In the genomic region with DNA sequence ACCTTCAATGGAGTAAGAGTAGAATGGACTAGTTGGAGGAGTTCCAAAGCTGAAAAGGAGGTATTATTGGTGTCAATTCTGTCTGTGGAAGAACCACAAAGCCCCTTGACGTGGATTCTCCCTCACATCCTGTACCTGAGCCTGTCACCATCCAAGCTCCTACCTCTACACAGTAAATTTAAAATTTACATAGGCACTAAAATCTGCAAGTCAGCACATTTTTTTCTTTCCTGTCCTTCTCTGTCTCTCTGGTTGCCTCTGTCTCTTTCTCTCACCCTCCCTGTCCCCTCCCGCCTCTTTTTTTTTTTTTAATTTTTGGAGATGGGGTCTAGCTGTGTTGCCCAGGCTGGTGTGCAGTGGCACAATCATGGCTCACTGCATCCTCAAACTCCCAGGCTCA, we compare ENCODE assay signal across 5 cellular contexts.
DNase-seq lines count a peak whose midpoint lies in the region; ATAC-seq, FAIRE-seq and TF ChIP-seq lines count a peak whose summit lies in the region.
"Not testable (repeated sequence)": the region's sequence is repeated elsewhere in the genome, so short reads cannot be mapped to it uniquely, and the experiment has no call there.

No MANE protein-coding gene starts in this region.

- not testable (repeated sequence) for H3K4me2 ChIP-seq in A549; IMR-90 (ENCODE audit: low read depth, low read length); K562 (ENCODE audit: insufficient read depth, low read length); H1 (ENCODE audit: insufficient read depth in 1 of 2, low read depth in 2 of 2, low read length in 2 of 2); HepG2 (ENCODE audit: low read depth, low read length)

- not testable (repeated sequence) for H3K56ac ChIP-seq in IMR-90 (ENCODE audit: extremely low read depth, insufficient read depth, low read length); H1 (replicated peaks; ENCODE audit: insufficient read length, low read depth, low read length)

- not testable (repeated sequence) for H4K8ac ChIP-seq in IMR-90 (ENCODE audit: low read depth in 2 of 2, low read length in 2 of 2); H1 (ENCODE audit: extremely low read depth, insufficient read depth, low read length)

- not testable (repeated sequence) for H3K23me2 ChIP-seq in H1 (ENCODE audit: low read depth, low read length)

- WGBS in A549 (ENCODE audit: missing lambda C conversion rate), result 14% methylated on average over 2 of the region's 2 CpGs
- no CpG with 5 or more reads among the region's 2 CpGs for WGBS in IMR-90 (ENCODE audit: extremely low coverage in 2 of 2, insufficient read length in 1 of 2), 2 experiments
- WGBS in K562 (ENCODE audit: insufficient coverage, low coverage, missing lambda C conversion rate), result 0% methylated on average over 1 of the region's 2 CpGs
- 87% methylated on average over 1 of the region's 2 CpGs; no CpG with 5 or more reads in 1 of the 2 experiments for WGBS in H1 (ENCODE audit: extremely low coverage in 1 of 2, insufficient coverage in 1 of 2, insufficient read length in 1 of 2, insufficient replicate concordance in 2 of 2, low coverage in 1 of 2, low lambda C conversion rate in 2 of 2, missing lambda C conversion rate in 1 of 2), 2 experiments
- 3% methylated on average over 2 of the region's 2 CpGs for WGBS in HepG2 (ENCODE audit: low lambda C conversion rate)

- not testable (repeated sequence) for H3K27ac ChIP-seq in A549; IMR-90 (ENCODE audit: insufficient read depth, low read length); K562 (ENCODE audit: extremely low read depth, low read depth, low read length); H1 (ENCODE audit: low read depth, low read length); HepG2 (ENCODE audit: extremely low read length, insufficient read depth, low read length)

- not testable (repeated sequence) for TF ChIP-seq RAD21 in A549 (conservative IDR thresholded peaks at IDR 0.05 in 1 of 2, IDR thresholded peaks at IDR 0.05 in 1 of 2); IMR-90 (IDR thresholded peaks at IDR 0.05; ENCODE audit: low read length); K562 (CRISPR knock-in tag; conservative IDR thresholded peaks at IDR 0.05 in 1 of 2, IDR thresholded peaks at IDR 0.05 in 1 of 2); H1 (IDR thresholded peaks at IDR 0.05 in 1 of 2, conservative IDR thresholded peaks at IDR 0.05 in 1 of 2; ENCODE audit: low read depth in 2 of 2, low read length in 2 of 2); HepG2 (CRISPR knock-in tag; IDR thresholded peaks at IDR 0.05)

- not testable (repeated sequence) for TF ChIP-seq CTCF in A549 (IDR thresholded peaks at IDR 0.05); IMR-90 (conservative IDR thresholded peaks at IDR 0.05; ENCODE audit: low read depth, low read length); K562 (IDR thresholded peaks at IDR 0.05 in 2 of 3, conservative IDR thresholded peaks at IDR 0.05 in 1 of 3; ENCODE audit: insufficient read depth in 2 of 3, low read depth in 1 of 3, low read length in 3 of 3); H1 (IDR thresholded peaks at IDR 0.05; ENCODE audit: control extremely low read depth in 1 of 3, insufficient read depth in 1 of 3, low read depth in 1 of 3, low read length in 3 of 3); HepG2 (CRISPR knock-in tag; IDR thresholded peaks at IDR 0.05)

- not testable (repeated sequence) for H3K18ac ChIP-seq in IMR-90 (ENCODE audit: low read depth, low read length); H1 (ENCODE audit: extremely low read depth, low read length)

- not testable (repeated sequence) for H3K9me1 ChIP-seq in IMR-90 (ENCODE audit: insufficient read depth, low read length); K562 (ENCODE audit: control insufficient read depth, insufficient read depth, low read length)

- H3K27me3 ChIP-seq in IMR-90 (ENCODE audit: control insufficient read depth, insufficient read depth, low read length); K562 (ENCODE audit: control insufficient read depth in 2 of 2, insufficient read depth in 2 of 2, low read length in 2 of 2); H1 (replicated peaks in 1 of 4; ENCODE audit: control insufficient read depth in 3 of 4, extremely low read depth in 1 of 4, insufficient read depth in 3 of 4, low read length in 3 of 4); HepG2 (ENCODE audit: control insufficient read depth in 1 of 2, insufficient read depth in 2 of 2, low read length in 2 of 2): not testable (repeated sequence)

- H4K5ac ChIP-seq in IMR-90 (ENCODE audit: low read depth, low read length); H1 (ENCODE audit: insufficient read length, low read depth, low read length): not testable (repeated sequence)

- POLR2A ChIA-PET in A549 (lab: Yijun Ruan, JAX); IMR-90 (lab: Charles Lee; ENCODE audit: unreplicated experiment); K562 (lab: Yijun Ruan, JAX); H1 (lab: Charles Lee; ENCODE audit: partially characterized antibody); HepG2 (lab: Yijun Ruan, JAX): not testable (repeated sequence)

- H2AK5ac ChIP-seq in IMR-90 (ENCODE audit: low read depth, low read length); H1 (ENCODE audit: low read depth, low read length): not testable (repeated sequence)

- H4K91ac ChIP-seq in IMR-90 (ENCODE audit: insufficient read depth, low read depth, low read length); H1 (replicated peaks; ENCODE audit: insufficient read length, low read length): not testable (repeated sequence)

- H3K14ac ChIP-seq in IMR-90 (replicated peaks; ENCODE audit: low read depth, low read length); H1 (ENCODE audit: insufficient read length): not testable (repeated sequence)

- not testable (repeated sequence) for DNase-seq in A549 (ENCODE audit: low read depth in 1 of 2, low spot score in 1 of 2); IMR-90; K562 (ENCODE audit: extremely low read depth in 1 of 4, low spot score in 3 of 4); H1 (ENCODE audit: low read depth in 1 of 2, low spot score in 2 of 2); HepG2 (ENCODE audit: low spot score)

- H2AFZ ChIP-seq in IMR-90 (replicated peaks; ENCODE audit: low read length, poor library complexity); K562 (ENCODE audit: low read depth, low read length); H1 (ENCODE audit: low read length); HepG2 (ENCODE audit: low read length): not testable (repeated sequence)

- not testable (repeated sequence) for H4K20me1 ChIP-seq in IMR-90 (ENCODE audit: insufficient read depth, low read length); K562 (replicated peaks; ENCODE audit: control insufficient read depth, insufficient read depth, low read length); H1 (replicated peaks in 1 of 2; ENCODE audit: control insufficient read depth in 1 of 2, insufficient read depth in 2 of 2, low read length in 2 of 2); HepG2 (ENCODE audit: insufficient read depth, low read length)

- not testable (repeated sequence) for H3K4ac ChIP-seq in IMR-90 (ENCODE audit: low read depth, low read length); H1 (replicated peaks; ENCODE audit: insufficient read length, low read depth, low read length)

- not testable (repeated sequence) for H3K9me3 ChIP-seq in A549; IMR-90 (ENCODE audit: control insufficient read depth, insufficient read depth, low read length); K562 (replicated peaks; ENCODE audit: control insufficient read depth, insufficient read depth, low read depth, low read length); HepG2 (ENCODE audit: low read length)
- H3K9me3 ChIP-seq in H1 (ENCODE audit: insufficient read depth in 2 of 2, low read depth in 1 of 2, low read length in 1 of 2), result peaks cover 7 to 11% of the 10 kb centered on the region in 2 experiments; a peak in 3 of 4 replicates

- not testable (repeated sequence) for H3K23ac ChIP-seq in IMR-90 (ENCODE audit: low read depth, low read length); H1 (ENCODE audit: insufficient read length)

- not testable (repeated sequence) for H2BK120ac ChIP-seq in IMR-90 (ENCODE audit: low read depth, low read length); H1 (replicated peaks; ENCODE audit: low read depth, low read length)

- TF ChIP-seq EP300 in A549 (IDR thresholded peaks at IDR 0.05); K562 (IDR thresholded peaks at IDR 0.05; ENCODE audit: low read length); H1 (IDR thresholded peaks at IDR 0.05; ENCODE audit: borderline replicate concordance in 1 of 2, low read depth in 2 of 2, low read length in 2 of 2); HepG2 (IDR thresholded peaks at IDR 0.05; ENCODE audit: low read depth in 2 of 2, low read length in 2 of 2); HepG2 (CRISPR knock-in tag; IDR thresholded peaks at IDR 0.05; ENCODE audit: borderline replicate concordance): not testable (repeated sequence)

- not testable (repeated sequence) for H2BK15ac ChIP-seq in IMR-90 (ENCODE audit: low read depth, low read length); H1 (ENCODE audit: low read length)

- not testable (repeated sequence) for H2BK5ac ChIP-seq in IMR-90 (ENCODE audit: low read depth, low read length, poor library complexity, severe bottlenecking); H1 (ENCODE audit: low read depth, low read length)

- H2BK20ac ChIP-seq in IMR-90 (ENCODE audit: low read depth, low read length); H1 (ENCODE audit: low read length): not testable (repeated sequence)

- H3K4me1 ChIP-seq in A549; IMR-90 (ENCODE audit: control insufficient read depth, insufficient read depth, low read length); K562 (replicated peaks in 1 of 2; ENCODE audit: control insufficient read depth in 2 of 2, insufficient read depth in 2 of 2, low read length in 2 of 2); H1 (replicated peaks in 1 of 4; ENCODE audit: control insufficient read depth in 3 of 4, insufficient read depth in 4 of 4, low read length in 3 of 4); HepG2 (ENCODE audit: insufficient read depth, low read length): not testable (repeated sequence)

- CTCF ChIA-PET in A549 (lab: Yijun Ruan, JAX); IMR-90 (lab: Yijun Ruan, JAX); K562 (lab: Yijun Ruan, JAX; ENCODE audit: low intra/inter-chr PET ratio); H1 (lab: Charles Lee; ENCODE audit: partially characterized antibody); HepG2 (lab: Yijun Ruan, JAX; ENCODE audit: low intra/inter-chr PET ratio, low total read pairs): not testable (repeated sequence)

- in situ Hi-C loops in IMR-90 (cut with MboI; ENCODE audit: low sequenced_read_pairs); K562 (cut with MboI); HepG2 (cut with HindIII; ENCODE audit: extremely low pct_ligation_motif_present, low pct_unique_long_range_greater_than_20kb): not testable (repeated sequence)

- not testable (repeated sequence) for BruUV-seq in IMR-90 (replicated peaks; lab: Mats Ljungman, UMichigan); K562 (replicated peaks; lab: Mats Ljungman, UMichigan); HepG2 (replicated peaks; lab: Mats Ljungman, UMichigan)

- not testable (repeated sequence) for H3K36me3 ChIP-seq in IMR-90 (ENCODE audit: control insufficient read depth, insufficient read depth, low read length); K562 (ENCODE audit: control insufficient read depth, insufficient read depth, low read length); H1 (ENCODE audit: control insufficient read depth in 2 of 4, insufficient read depth in 4 of 4, low read length in 3 of 4); HepG2 (replicated peaks in 1 of 2; ENCODE audit: control insufficient read depth in 1 of 2, insufficient read depth in 2 of 2, low read length in 2 of 2)

- H3K9ac ChIP-seq in IMR-90 (ENCODE audit: low read depth, low read length); K562 (ENCODE audit: insufficient read depth in 1 of 2, low read depth in 2 of 2, low read length in 2 of 2); H1 (replicated peaks in 1 of 4; ENCODE audit: extremely low read depth in 1 of 4, low read depth in 3 of 4, low read length in 3 of 4); HepG2 (ENCODE audit: insufficient read depth, low read depth, low read length): not testable (repeated sequence)

- dilution Hi-C loops in IMR-90 (cut with HindIII; ENCODE audit: low sequenced_read_pairs, unreplicated experiment), result not testable (repeated sequence)

- not testable (repeated sequence) for TF ChIP-seq POLR2A in A549 (IDR thresholded peaks at IDR 0.05; ENCODE audit: low read length); IMR-90 (IDR thresholded peaks at IDR 0.05; ENCODE audit: low read depth, low read length); K562 (conservative IDR thresholded peaks at IDR 0.05); H1 (IDR thresholded peaks at IDR 0.05; ENCODE audit: control extremely low read depth in 1 of 2, low read depth in 2 of 2, low read length in 2 of 2); HepG2 (IDR thresholded peaks at IDR 0.05; ENCODE audit: insufficient read depth in 1 of 2, low read depth in 2 of 2, low read length in 2 of 2)

- H3K79me1 ChIP-seq in IMR-90 (ENCODE audit: low read depth in 1 of 2, low read length in 2 of 2); H1 (ENCODE audit: low read depth, low read length): not testable (repeated sequence)

- not testable (repeated sequence) for H2AK9ac ChIP-seq in IMR-90 (replicated peaks; ENCODE audit: low read depth, low read length, poor library complexity)

- H2BK12ac ChIP-seq in H1 (ENCODE audit: low read depth, low read length), result not testable (repeated sequence)

- intact Hi-C loops in IMR-90 (cut with micrococcal nuclease); K562 (cut with micrococcal nuclease); HepG2 (cut with micrococcal nuclease; ENCODE audit: unreplicated experiment): not testable (repeated sequence)

- FAIRE-seq in A549 (lab: Jason Lieb, UNC); K562 (lab: Jason Lieb, UNC); H1 (lab: Jason Lieb, UNC); HepG2 (lab: Jason Lieb, UNC): not testable (repeated sequence)

- ATAC-seq in A549; IMR-90 (ENCODE audit: low read depth); K562; HepG2: not testable (repeated sequence)

- H3K79me2 ChIP-seq in K562 (ENCODE audit: control insufficient read depth, insufficient read depth, low read length); H1 (ENCODE audit: control insufficient read depth in 1 of 2, insufficient read depth in 2 of 2, low read length in 2 of 2); HepG2 (ENCODE audit: insufficient read depth, low read length): not testable (repeated sequence)

- H3K4me3 ChIP-seq in A549; IMR-90 (ENCODE audit: insufficient read depth, low read depth, low read length); K562; H1 (ENCODE audit: extremely low read depth in 1 of 4, insufficient read depth in 2 of 4, low read depth in 3 of 4, low read length in 4 of 4); HepG2 (replicated peaks in 1 of 3; ENCODE audit: insufficient read depth in 1 of 3, low read depth in 2 of 3, low read length in 3 of 3): not testable (repeated sequence)
